Comparison of ENCODE assay signal across 8 cellular contexts in the genomic region with DNA sequence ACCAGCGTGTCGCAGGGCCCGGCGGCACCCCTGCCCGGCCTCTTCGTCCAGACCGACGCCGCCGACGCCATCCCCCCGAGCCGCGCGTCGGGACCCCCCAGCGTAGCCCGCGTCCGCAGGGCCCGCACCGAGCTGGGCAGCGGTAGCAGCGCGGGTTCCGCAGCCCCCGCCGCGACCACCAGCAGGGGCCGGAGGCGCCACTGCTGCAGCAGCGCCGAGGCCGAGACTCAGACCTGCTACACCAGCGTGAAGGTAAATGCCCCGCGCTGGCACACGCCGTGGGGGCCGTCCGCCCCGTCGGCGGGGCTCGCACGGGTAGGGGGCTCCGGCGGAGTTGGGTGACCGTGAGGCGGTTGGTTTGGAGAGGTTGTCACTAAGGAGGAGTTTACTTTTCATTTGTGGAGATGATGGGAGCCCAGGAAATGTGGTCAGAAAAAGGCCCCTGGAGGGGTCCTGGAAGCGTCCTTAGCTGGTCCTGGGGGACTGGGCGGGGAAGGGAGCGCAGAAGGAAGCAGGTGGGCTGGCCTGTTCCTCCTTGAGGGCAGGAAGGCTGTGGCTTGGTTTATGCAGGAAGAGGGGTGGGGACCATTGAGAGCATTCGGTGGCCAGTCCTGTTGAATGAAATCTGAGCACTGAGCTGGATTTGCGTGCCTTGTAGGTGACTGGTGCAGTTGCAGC. TPM values are rescaled to one million over a fixed set of nuclear protein-coding genes. Genes with fewer than 3 reads are reported as not detected.
DNase-seq lines count a peak whose midpoint lies in the region; ATAC-seq and TF ChIP-seq lines count a peak whose summit lies in the region.

No MANE protein-coding gene starts in this region.

- TF ChIP-seq CTCF in heart left ventricle (IDR thresholded peaks at IDR 0.05) = no peak
- no peak for TF ChIP-seq CTCF in astrocyte of the spinal cord (IDR thresholded peaks at IDR 0.05; ENCODE audit: low read depth, low read length)

- in situ Hi-C loops in astrocyte of the spinal cord (cut with HindIII; ENCODE audit: low sequenced_read_pairs) = no loop called here

- H3K18ac ChIP-seq in mesendoderm (ENCODE audit: low read length) = no peak overlapping the region

- no peak for TF ChIP-seq POLR2A in heart left ventricle (IDR thresholded peaks at IDR 0.05)

- H3K4ac ChIP-seq in mesendoderm (ENCODE audit: low read depth, low read length) = no peak overlapping the region

- H2BK5ac ChIP-seq in mesendoderm (ENCODE audit: low read length) = no peak overlapping the region

- no peak for DNase-seq in heart left ventricle
- DNase-seq in cardiac septum (ENCODE audit: low spot score) = no peak
- DNase-seq in astrocyte of the spinal cord (ENCODE audit: low read depth, low spot score) = no peak
- peak; percentile 63 for DNase-seq in mesendoderm
- no peak for DNase-seq in aorta
- no peak for DNase-seq in AG08395 (ENCODE audit: low spot score)
- no peak for DNase-seq in amygdala (lab: John Stamatoyannopoulos, UW)

- intact Hi-C loops in heart left ventricle (cut with DNase I) (loop anchor here in 1 of 10 donors (10.0 kb wide), 1 partner anchor 66 kb away; no protein-coding TSS in a partner anchor), cardiac septum (cut with DNase I) (loop anchor here (5.0 kb wide), 1 partner anchor 64 kb away; no protein-coding TSS in a partner anchor), aorta (cut with DNase I) (loop anchor here in 1 of 2 donors (10.0 kb wide), 1 partner anchor 66 kb away; no protein-coding TSS in a partner anchor)

- ATAC-seq in heart left ventricle = peak in 2 of 4 donors; percentile 49 to 51
- no peak for ATAC-seq in aorta (ENCODE audit: low FRiP score)
- no peak for ATAC-seq in HG02571 (IDR thresholded peaks at IDR 0.05; ENCODE audit: unreplicated experiment)

- no peaks in the 10 kb centered on the region for H3K9me3 ChIP-seq in heart left ventricle
- H3K9me3 ChIP-seq in aorta (ENCODE audit: control insufficient read depth, low read length) = no peaks in the 10 kb centered on the region

- H3K9ac ChIP-seq in mesendoderm (ENCODE audit: low read length) = no peak overlapping the region

- no peaks in the 10 kb centered on the region for H3K79me2 ChIP-seq in mesendoderm (ENCODE audit: control insufficient read depth, insufficient read depth, low read length)

- no peaks in the 10 kb centered on the region for H3K36me3 ChIP-seq in heart left ventricle
- no peaks in the 10 kb centered on the region for H3K36me3 ChIP-seq in mesendoderm (ENCODE audit: control insufficient read depth, insufficient read depth, low read length)
- H3K36me3 ChIP-seq in aorta (ENCODE audit: control insufficient read depth in 1 of 2, insufficient read depth in 2 of 2, low read length in 1 of 2) = no peaks in the 10 kb centered on the region

- H3K79me1 ChIP-seq in mesendoderm (ENCODE audit: low read length) = no peaks in the 10 kb centered on the region

- H4K8ac ChIP-seq in mesendoderm (ENCODE audit: low read depth, low read length) = no peak overlapping the region

- no peak overlapping the region for H4K5ac ChIP-seq in mesendoderm (ENCODE audit: low read length)

- H2BK15ac ChIP-seq in mesendoderm (replicated peaks; ENCODE audit: low read depth) = no peak overlapping the region

- WGBS in heart left ventricle, 4 donors = 1 to 3% (median 2%) methylated on average over 28 to 55 of the region's 55 CpGs
- no CpG with 5 or more reads among the region's 55 CpGs for WGBS in mesendoderm (ENCODE audit: extremely low coverage, insufficient coverage, low lambda C conversion rate)
- WGBS in aorta, 2 donors = 1 to 2% methylated on average over 45 to 55 of the region's 55 CpGs

- H3K23ac ChIP-seq in mesendoderm (ENCODE audit: low read length) = no peak overlapping the region

- H3K4me3 ChIP-seq in heart left ventricle (peak overlapping the region; percentile 33 to 80 (median 58)), astrocyte of the spinal cord (ENCODE audit: low read depth, low read length) (peak overlapping the region; percentile 6), mesendoderm (ENCODE audit: low read length) (no peak overlapping the region), aorta (ENCODE audit: low read length in 2 of 2) (peak overlapping the region; percentile 81 to 95)

- H3K27ac ChIP-seq in heart left ventricle = no peak overlapping the region
- no peak overlapping the region for H3K27ac ChIP-seq in mesendoderm (ENCODE audit: low read depth, low read length)
- H3K27ac ChIP-seq in aorta (ENCODE audit: low read depth in 1 of 2, low read length in 2 of 2) = peak overlapping the region in 1 of 2 donors; percentile 52

- H3K4me1 ChIP-seq in heart left ventricle (peaks cover 0 to 17% (median 7%) of the 10 kb centered on the region in 12 donors), mesendoderm (ENCODE audit: control insufficient read depth, low read depth, low read length) (no peaks in the 10 kb centered on the region), aorta (ENCODE audit: control insufficient read depth in 1 of 2, insufficient read depth in 2 of 2, low read length in 2 of 2) (no peaks in the 10 kb centered on the region)

- peak overlapping the region; percentile 32 for H3K4me2 ChIP-seq in mesendoderm (ENCODE audit: low read length)

- no peak overlapping the region for H2AK5ac ChIP-seq in mesendoderm (ENCODE audit: low read length)

- peaks cover 5 to 49% (median 29%) of the 10 kb centered on the region in 9 donors for H3K27me3 ChIP-seq in heart left ventricle
- peaks cover 35% of the 10 kb centered on the region for H3K27me3 ChIP-seq in mesendoderm (ENCODE audit: insufficient read depth, low read length, poor library complexity)
- no peaks in the 10 kb centered on the region for H3K27me3 ChIP-seq in aorta (ENCODE audit: control insufficient read depth in 1 of 2, insufficient read depth in 2 of 2, low read length in 1 of 2)

- H3K56ac ChIP-seq in mesendoderm (ENCODE audit: low read length) = no peak overlapping the region

- H2BK120ac ChIP-seq in mesendoderm (ENCODE audit: low read depth, low read length) = no peak overlapping the region

RNA-seq across cellular contexts. Expression of a gene that starts 0.7 kb away (rescaled TPM):
- total RNA-seq in heart left ventricle (1 to 10 TPM; 2.4 to 9.3 (median 3.5) TPM), cardiac septum (5.7 TPM), aorta (10 to 100 TPM; 25.5 to 42.6 TPM)
- polyA plus RNA-seq in heart left ventricle (1 to 10 TPM; 1.1 to 2.0 TPM), aorta (10 to 100 TPM; 16.3 to 18.8 TPM)
- 0.08 TPM for polyA plus RNA-seq in mesendoderm (2013, experiment 1 of 2)
- polyA plus RNA-seq in mesendoderm (2013, experiment 2 of 2) = 0.15 TPM
